8 cellular contexts compared by ENCODE assay signal in genomic region chr1:100866041-100866900, GRCh38. TPM values are rescaled to one million over a fixed set of nuclear protein-coding genes. Genes with fewer than 3 reads are reported as not detected.
DNase-seq lines count a peak whose midpoint lies in the region; TF ChIP-seq lines count a peak whose summit lies in the region.

No MANE protein-coding gene starts in this region.

- H3K36me3 ChIP-seq in HEK293 (ENCODE audit: control insufficient read depth in 2 of 2, insufficient read depth in 1 of 2, low read length in 2 of 2) = no peaks in the 10 kb centered on the region

- peaks cover 5% of the 10 kb centered on the region for H3K4me1 Mint-ChIP-seq in neural crest cell

- POLR2A ChIA-PET in HEK293 (lab: Yijun Ruan, JAX) = no interaction called here

- no peaks in the 10 kb centered on the region for H3K9me3 ChIP-seq in HEK293 (ENCODE audit: control insufficient read depth, insufficient read depth, low read depth, low read length)

- H3K27me3 Mint-ChIP-seq in neural crest cell (ENCODE audit: low read depth) = no peaks in the 10 kb centered on the region

- no peaks in the 10 kb centered on the region for H3K9me3 Mint-ChIP-seq in neural crest cell

- H3K4me3 Mint-ChIP-seq in neural crest cell = no peak overlapping the region

- CTCF ChIA-PET in HEK293 (lab: Yijun Ruan, JAX) = interaction anchor here (0.6 to 6.4 kb wide), 7 partner anchors 9 to 432 kb away, joined by 3 to 162 read pairs (median 3); no protein-coding TSS in a partner anchor

- intact Hi-C loops in dorsolateral prefrontal cortex (cut with DNase I) = loop anchor here (2.0 to 10.0 kb wide), 4 partner anchors 403 to 1061 kb away; no protein-coding TSS in a partner anchor

- H3K4me3 ChIP-seq in HEK293 (ENCODE audit: low read depth, low read length) (no peak overlapping the region), dorsolateral prefrontal cortex (no peak overlapping the region)

- TF ChIP-seq CTCF in HEK293 (tag by site-specific recombination; IDR thresholded peaks at IDR 0.05) (peak; percentile 38; the same call in 1 of the 2 replicates), dorsolateral prefrontal cortex (IDR thresholded peaks at IDR 0.05 in 54 of 56, conservative IDR thresholded peaks at IDR 0.05 in 2 of 56; ENCODE audit: low read depth in 1 of 56, partially characterized antibody in 56 of 56) (peak; percentile 41 to 81 (median 62)), neural crest cell (conservative IDR thresholded peaks at IDR 0.05) (peak; percentile 71)

- H3K27ac Mint-ChIP-seq in neural crest cell (ENCODE audit: unreplicated experiment) = no peak overlapping the region

- H3K27ac ChIP-seq in HEK293 (ENCODE audit: extremely low read depth, low read depth, low read length) (no peak overlapping the region), dorsolateral prefrontal cortex (no peak overlapping the region)

- H3K27me3 ChIP-seq in dorsolateral prefrontal cortex = peaks cover 0 to 2% (median 0%) of the 10 kb centered on the region in 45 donors

- peak; percentile 16 for DNase-seq in GDM1 (lab: John Stamatoyannopoulos, UW)
- DNase-seq in NCI-H69 (lab: John Stamatoyannopoulos, UW) = peak; percentile 52
- no peak for DNase-seq in dorsolateral prefrontal cortex
- no peak for DNase-seq in neural crest cell (ENCODE audit: low read depth, low spot score)
- DNase-seq in mesenteric fat pad (ENCODE audit: low spot score) = no peak
- DNase-seq in occipital lobe (lab: John Stamatoyannopoulos, UW) = no peak
- DNase-seq in HuH-7 (ENCODE audit: low spot score) = no peak

- H3K36me3 Mint-ChIP-seq in neural crest cell (ENCODE audit: low read depth) = no peaks in the 10 kb centered on the region

- no peaks in the 10 kb centered on the region for H3K4me1 ChIP-seq in HEK293 (ENCODE audit: control insufficient read depth, insufficient read depth, low read length)

TF ChIP-seq in HEK293, 187 proteins besides CTCF, POLR2A, EP300 and RAD21:
- TF ChIP-seq ZFP69B (tag by site-specific recombination; IDR thresholded peaks at IDR 0.05) (no peak), ZNF248 (tag by site-specific recombination; IDR thresholded peaks at IDR 0.05) (no peak), OVOL3 (tag by site-specific recombination; IDR thresholded peaks at IDR 0.05) (no peak), ZNF658 (tag by site-specific recombination; IDR thresholded peaks at IDR 0.05) (no peak), ZNF184 (tag by site-specific recombination; IDR thresholded peaks at IDR 0.05) (no peak), ZNF654 (tag by site-specific recombination; IDR thresholded peaks at IDR 0.05; ENCODE audit: low read depth) (peak; percentile 52), YY1 (tag by site-specific recombination; IDR thresholded peaks at IDR 0.05) (no peak)
- TF ChIP-seq, protein P1, sequence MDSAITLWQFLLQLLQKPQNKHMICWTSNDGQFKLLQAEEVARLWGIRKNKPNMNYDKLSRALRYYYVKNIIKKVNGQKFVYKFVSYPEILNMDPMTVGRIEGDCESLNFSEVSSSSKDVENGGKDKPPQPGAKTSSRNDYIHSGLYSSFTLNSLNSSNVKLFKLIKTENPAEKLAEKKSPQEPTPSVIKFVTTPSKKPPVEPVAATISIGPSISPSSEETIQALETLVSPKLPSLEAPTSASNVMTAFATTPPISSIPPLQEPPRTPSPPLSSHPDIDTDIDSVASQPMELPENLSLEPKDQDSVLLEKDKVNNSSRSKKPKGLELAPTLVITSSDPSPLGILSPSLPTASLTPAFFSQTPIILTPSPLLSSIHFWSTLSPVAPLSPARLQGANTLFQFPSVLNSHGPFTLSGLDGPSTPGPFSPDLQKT (IDR thresholded peaks at IDR 0.05; ENCODE audit: borderline replicate concordance, low read depth, low read length) = no peak

RNA-seq across cellular contexts. Expression of gene EXTL2, which starts 28.4 kb away (rescaled TPM):
- total RNA-seq in dorsolateral prefrontal cortex (10 to 100 TPM; 18.1 to 60.5 (median 35.4) TPM), neural crest cell (49.0 and 52.3 TPM in 2 replicates), mesenteric fat pad (13.2 TPM), occipital lobe (34.5 TPM)

RNA-seq across cellular contexts. Expression of gene SLC30A7, which starts 29.6 kb away (rescaled TPM):
- total RNA-seq in dorsolateral prefrontal cortex (10 to 100 TPM; 14.8 to 30.3 (median 21.4) TPM), neural crest cell (21.4 and 22.9 TPM in 2 replicates), mesenteric fat pad (31.5 TPM), occipital lobe (42.1 TPM)

Comparison
In these comparisons a context has a peak if more than half of its experiments do, and no peak if none do; other contexts are left out.
1. DNase-seq: peak in GDM1 (single experiment) and NCI-H69 (single experiment); none in dorsolateral prefrontal cortex (0 of 10), neural crest cell (single experiment), mesenteric fat pad (single experiment), occipital lobe (single experiment) and HuH-7 (single experiment).
2. Peak in every context shown above with its lines, with median percentiles within 50 percentile points of each other: CTCF ChIP-seq.